Comparison of ENCODE assay signal across 1 cellular context in genomic region chr3:94062513-94063404, GRCh38.
A peak's percentile ranks its signal among the peaks of the same experiment; 100 is the strongest.
TF ChIP-seq lines count a peak whose summit lies in the region.

DHFR2 (minus strand) TSS chr3:94062916; CDS start chr3:94061511, 1,405 bp downstream.
NSUN3 (plus strand) TSS chr3:94063061; CDS start chr3:94063127, 66 bp downstream.

TF ChIP-seq in HepG2, 621 proteins besides CTCF, POLR2A, EP300 and RAD21 (continued from another document and continues in another):
- TF ChIP-seq SP4 (CRISPR knock-in tag; IDR thresholded peaks at IDR 0.05) (peak; percentile 35), ZNF136 (CRISPR knock-in tag; IDR thresholded peaks at IDR 0.05; ENCODE audit: low read depth) (0 out of 2 replicates have a peak, but pooled peaks have one; percentile 68), TBX2 (CRISPR knock-in tag; IDR thresholded peaks at IDR 0.05; ENCODE audit: borderline replicate concordance) (peak; percentile 62; the same call in 1 of the 2 replicates), ZSCAN21 (CRISPR knock-in tag; IDR thresholded peaks at IDR 0.05; ENCODE audit: borderline replicate concordance) (peak; percentile 90), ZNF780A (CRISPR knock-in tag; IDR thresholded peaks at IDR 0.05) (no peak), MAZ (IDR thresholded peaks at IDR 0.05; ENCODE audit: borderline replicate concordance, low read depth, low read length) (no peak), MAZ (CRISPR knock-in tag; IDR thresholded peaks at IDR 0.05; ENCODE audit: low read depth) (peak; percentile 11; the same call in 1 of the 2 replicates), ETV5 (CRISPR knock-in tag; IDR thresholded peaks at IDR 0.05; ENCODE audit: borderline replicate concordance) (peak; percentile 89; the same call in 1 of the 2 replicates), MLXIP (CRISPR knock-in tag; IDR thresholded peaks at IDR 0.05; ENCODE audit: borderline replicate concordance) (0 out of 2 replicates have a peak, but pooled peaks have one; percentile 24), SNAPC2 (CRISPR knock-in tag; IDR thresholded peaks at IDR 0.05) (0 out of 2 replicates have a peak, but pooled peaks have one; percentile 47), ZNF530 (CRISPR knock-in tag; IDR thresholded peaks at IDR 0.05; ENCODE audit: low read depth) (0 out of 2 replicates have a peak, but pooled peaks have one; percentile 32), KDM2A (CRISPR knock-in tag; IDR thresholded peaks at IDR 0.05; ENCODE audit: borderline replicate concordance, low read depth) (peak; percentile 55; the same call in 1 of the 2 replicates), ZSCAN9 (CRISPR knock-in tag; IDR thresholded peaks at IDR 0.05; ENCODE audit: borderline replicate concordance) (no peak), FOXO1 (CRISPR knock-in tag; IDR thresholded peaks at IDR 0.05) (no peak; the same call in 1 of the 2 replicates), ARID2 (CRISPR knock-in tag; IDR thresholded peaks at IDR 0.05; ENCODE audit: borderline replicate concordance) (peak; percentile 70; the same call in 1 of the 2 replicates), IRF2 (CRISPR knock-in tag; IDR thresholded peaks at IDR 0.05) (peak; percentile 84), DPF2 (CRISPR knock-in tag; IDR thresholded peaks at IDR 0.05; ENCODE audit: borderline replicate concordance, low read depth) (no peak), FOXK1 (CRISPR knock-in tag; IDR thresholded peaks at IDR 0.05; ENCODE audit: borderline replicate concordance, low read depth) (peak; percentile 45; the same call in 1 of the 2 replicates), ZNF280D (CRISPR knock-in tag; IDR thresholded peaks at IDR 0.05) (0 out of 2 replicates have a peak, but pooled peaks have one; percentile 18), CERS6 (CRISPR knock-in tag; IDR thresholded peaks at IDR 0.05) (no peak), ZFX (CRISPR knock-in tag; IDR thresholded peaks at IDR 0.05; ENCODE audit: low read depth) (peak; percentile 77), CREB1 (IDR thresholded peaks at IDR 0.05) (0 out of 2 replicates have a peak, but pooled peaks have one; percentile 30), CREB1 (CRISPR knock-in tag; IDR thresholded peaks at IDR 0.05) (peak; percentile 85), SIX1 (CRISPR knock-in tag; IDR thresholded peaks at IDR 0.05; ENCODE audit: borderline replicate concordance) (peak; percentile 14; the same call in 1 of the 2 replicates), GABPA (IDR thresholded peaks at IDR 0.05; ENCODE audit: low read depth, low read length) (peak; percentile 43), GABPA (CRISPR knock-in tag; IDR thresholded peaks at IDR 0.05; ENCODE audit: low read depth) (peak; percentile 92), ZNF441 (CRISPR knock-in tag; IDR thresholded peaks at IDR 0.05; ENCODE audit: borderline replicate concordance) (peak; percentile 27; the same call in 1 of the 2 replicates), MAFK (conservative IDR thresholded peaks at IDR 0.05 in 1 of 2, IDR thresholded peaks at IDR 0.05 in 1 of 2; ENCODE audit: low read length in 2 of 2) (peak; percentile 89 to 93), GZF1 (CRISPR knock-in tag; IDR thresholded peaks at IDR 0.05) (peak; percentile 63; the same call in 1 of the 2 replicates), ZNF350 (CRISPR knock-in tag; IDR thresholded peaks at IDR 0.05; ENCODE audit: borderline replicate concordance, low read depth) (peak; percentile 53; the same call in 1 of the 2 replicates), ZFY (CRISPR knock-in tag; IDR thresholded peaks at IDR 0.05) (peak; percentile 67), ZNF256 (CRISPR knock-in tag; conservative IDR thresholded peaks at IDR 0.05) (0 out of 2 replicates have a peak, but pooled peaks have one; percentile 43), NFKB2 (CRISPR knock-in tag; IDR thresholded peaks at IDR 0.05; ENCODE audit: borderline replicate concordance) (peak; percentile 68; the same call in 1 of the 2 replicates), RBM39 (IDR thresholded peaks at IDR 0.05; ENCODE audit: low read depth, low read length, poor library complexity, severe bottlenecking) (peak; percentile 45), MED1 (CRISPR knock-in tag; IDR thresholded peaks at IDR 0.05) (peak; percentile 29; the same call in 1 of the 2 replicates), CBX1 (IDR thresholded peaks at IDR 0.05; ENCODE audit: low read depth) (peak; percentile 26), MATR3 (CRISPR knock-in tag; IDR thresholded peaks at IDR 0.05) (no peak), AGO2 (optimal IDR thresholded peaks at IDR 0.05; ENCODE audit: low read depth, low read length) (no peak), ELF1 (CRISPR knock-in tag; IDR thresholded peaks at IDR 0.05) (peak; percentile 98), MAX (IDR thresholded peaks at IDR 0.05) (peak; percentile 79), FOXK2 (IDR thresholded peaks at IDR 0.05) (no peak), ZNF501 (CRISPR knock-in tag; IDR thresholded peaks at IDR 0.05) (peak; percentile 91), ZNF577 (CRISPR knock-in tag; IDR thresholded peaks at IDR 0.05; ENCODE audit: borderline replicate concordance, low read depth) (no peak), SOX13 (IDR thresholded peaks at IDR 0.05) (no peak), SOX13 (CRISPR knock-in tag; conservative IDR thresholded peaks at IDR 0.05 in 1 of 2, IDR thresholded peaks at IDR 0.05 in 1 of 2) (peak in 1 of 2 experiments; percentile 26; a peak in 1 of 4 replicates), SCMH1 (CRISPR knock-in tag; IDR thresholded peaks at IDR 0.05; ENCODE audit: borderline replicate concordance) (no peak), ZNF329 (CRISPR knock-in tag; IDR thresholded peaks at IDR 0.05; ENCODE audit: low read depth) (no peak), FOXP4 (CRISPR knock-in tag; IDR thresholded peaks at IDR 0.05) (peak; percentile 26; the same call in 1 of the 2 replicates), HOXA3 (CRISPR knock-in tag; IDR thresholded peaks at IDR 0.05) (peak; percentile 78)
- TF ChIP-seq, protein P1, sequence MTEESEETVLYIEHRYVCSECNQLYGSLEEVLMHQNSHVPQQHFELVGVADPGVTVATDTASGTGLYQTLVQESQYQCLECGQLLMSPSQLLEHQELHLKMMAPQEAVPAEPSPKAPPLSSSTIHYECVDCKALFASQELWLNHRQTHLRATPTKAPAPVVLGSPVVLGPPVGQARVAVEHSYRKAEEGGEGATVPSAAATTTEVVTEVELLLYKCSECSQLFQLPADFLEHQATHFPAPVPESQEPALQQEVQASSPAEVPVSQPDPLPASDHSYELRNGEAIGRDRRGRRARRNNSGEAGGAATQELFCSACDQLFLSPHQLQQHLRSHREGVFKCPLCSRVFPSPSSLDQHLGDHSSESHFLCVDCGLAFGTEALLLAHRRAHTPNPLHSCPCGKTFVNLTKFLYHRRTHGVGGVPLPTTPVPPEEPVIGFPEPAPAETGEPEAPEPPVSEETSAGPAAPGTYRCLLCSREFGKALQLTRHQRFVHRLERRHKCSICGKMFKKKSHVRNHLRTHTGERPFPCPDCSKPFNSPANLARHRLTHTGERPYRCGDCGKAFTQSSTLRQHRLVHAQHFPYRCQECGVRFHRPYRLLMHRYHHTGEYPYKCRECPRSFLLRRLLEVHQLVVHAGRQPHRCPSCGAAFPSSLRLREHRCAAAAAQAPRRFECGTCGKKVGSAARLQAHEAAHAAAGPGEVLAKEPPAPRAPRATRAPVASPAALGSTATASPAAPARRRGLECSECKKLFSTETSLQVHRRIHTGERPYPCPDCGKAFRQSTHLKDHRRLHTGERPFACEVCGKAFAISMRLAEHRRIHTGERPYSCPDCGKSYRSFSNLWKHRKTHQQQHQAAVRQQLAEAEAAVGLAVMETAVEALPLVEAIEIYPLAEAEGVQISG (CRISPR knock-in tag; IDR thresholded peaks at IDR 0.05): peak; percentile 75
- TF ChIP-seq, protein P2, sequence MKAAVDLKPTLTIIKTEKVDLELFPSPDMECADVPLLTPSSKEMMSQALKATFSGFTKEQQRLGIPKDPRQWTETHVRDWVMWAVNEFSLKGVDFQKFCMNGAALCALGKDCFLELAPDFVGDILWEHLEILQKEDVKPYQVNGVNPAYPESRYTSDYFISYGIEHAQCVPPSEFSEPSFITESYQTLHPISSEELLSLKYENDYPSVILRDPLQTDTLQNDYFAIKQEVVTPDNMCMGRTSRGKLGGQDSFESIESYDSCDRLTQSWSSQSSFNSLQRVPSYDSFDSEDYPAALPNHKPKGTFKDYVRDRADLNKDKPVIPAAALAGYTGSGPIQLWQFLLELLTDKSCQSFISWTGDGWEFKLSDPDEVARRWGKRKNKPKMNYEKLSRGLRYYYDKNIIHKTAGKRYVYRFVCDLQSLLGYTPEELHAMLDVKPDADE (CRISPR knock-in tag; IDR thresholded peaks at IDR 0.05): no peak
- TF ChIP-seq, protein P3, sequence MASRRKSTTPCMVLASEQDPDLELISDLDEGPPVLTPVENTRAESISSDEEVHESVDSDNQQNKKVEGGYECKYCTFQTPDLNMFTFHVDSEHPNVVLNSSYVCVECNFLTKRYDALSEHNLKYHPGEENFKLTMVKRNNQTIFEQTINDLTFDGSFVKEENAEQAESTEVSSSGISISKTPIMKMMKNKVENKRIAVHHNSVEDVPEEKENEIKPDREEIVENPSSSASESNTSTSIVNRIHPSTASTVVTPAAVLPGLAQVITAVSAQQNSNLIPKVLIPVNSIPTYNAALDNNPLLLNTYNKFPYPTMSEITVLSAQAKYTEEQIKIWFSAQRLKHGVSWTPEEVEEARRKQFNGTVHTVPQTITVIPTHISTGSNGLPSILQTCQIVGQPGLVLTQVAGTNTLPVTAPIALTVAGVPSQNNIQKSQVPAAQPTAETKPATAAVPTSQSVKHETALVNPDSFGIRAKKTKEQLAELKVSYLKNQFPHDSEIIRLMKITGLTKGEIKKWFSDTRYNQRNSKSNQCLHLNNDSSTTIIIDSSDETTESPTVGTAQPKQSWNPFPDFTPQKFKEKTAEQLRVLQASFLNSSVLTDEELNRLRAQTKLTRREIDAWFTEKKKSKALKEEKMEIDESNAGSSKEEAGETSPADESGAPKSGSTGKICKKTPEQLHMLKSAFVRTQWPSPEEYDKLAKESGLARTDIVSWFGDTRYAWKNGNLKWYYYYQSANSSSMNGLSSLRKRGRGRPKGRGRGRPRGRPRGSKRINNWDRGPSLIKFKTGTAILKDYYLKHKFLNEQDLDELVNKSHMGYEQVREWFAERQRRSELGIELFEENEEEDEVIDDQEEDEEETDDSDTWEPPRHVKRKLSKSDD (CRISPR knock-in tag; IDR thresholded peaks at IDR 0.05; ENCODE audit: low read depth): 0 out of 2 replicates have a peak, but pooled peaks have one; percentile 70
